In genomic region chrX:18707442-18708049, GRCh38 we compare ENCODE assay signal across 26 cellular contexts. TPM values are rescaled to one million over a fixed set of nuclear protein-coding genes. Genes with fewer than 3 reads are reported as not detected.
DNase-seq lines count a peak whose midpoint lies in the region; ATAC-seq, FAIRE-seq and TF ChIP-seq lines count a peak whose summit lies in the region.
"Had no signal": no experiment of that assay in that cellular context is flagged by ENCODE, and none has a peak within 500 bp of the region (broad histone marks: within the 10 kb centered on the region; RNA-seq: fewer than 3 reads in every experiment).

Gene PPEF1 (plus strand): TSS chrX:18707645. CDS start chrX:18707781, 136 bp downstream.

- TF ChIP-seq CTCF in BE2C (IDR thresholded peaks at IDR 0.05; ENCODE audit: low read depth, low read length), result no peak
- no peak for TF ChIP-seq CTCF in pancreas (IDR thresholded peaks at IDR 0.05)

- in situ Hi-C loops in KBM-7 (cut with MboI; ENCODE audit: low pct_unique_long_range_greater_than_20kb, low sequenced_read_pairs), result no loop called here

- 70 to 75% methylated on average over 8 of the region's 8 CpGs for WGBS in pancreas, 2 donors
- WGBS in small intestine, 3 donors, result 50 to 71% (median 58%) methylated on average over 8 of the region's 8 CpGs

- H3K36me3 ChIP-seq in BE2C (no peaks in the 10 kb centered on the region), pancreas (no peaks in the 10 kb centered on the region), small intestine (ENCODE audit: control insufficient read depth in 2 of 2, insufficient read depth in 2 of 2, low read length in 2 of 2) (no peaks in the 10 kb centered on the region)
- H3K36me3 ChIP-seq: ovary, right lobe of liver, thoracic aorta had no signal

- H3K27me3 ChIP-seq in BE2C (no peaks in the 10 kb centered on the region), pancreas (no peaks in the 10 kb centered on the region), small intestine (ENCODE audit: control insufficient read depth in 2 of 2, insufficient read depth in 2 of 2, low read length in 2 of 2) (no peaks in the 10 kb centered on the region)
- H3K27me3 ChIP-seq: ovary, right lobe of liver had no signal

- no peak for FAIRE-seq in frontal cortex (lab: Jason Lieb, UNC)
- FAIRE-seq in pancreas (lab: Jason Lieb, UNC), result no peak
- FAIRE-seq in small intestine (lab: Jason Lieb, UNC), result no peak
- FAIRE-seq: H54 had no signal

- intact Hi-C loops in pancreas (cut with DNase I), result no loop called here

- H3K27ac ChIP-seq in pancreas (no peak within 1 kb of the TSS), small intestine (ENCODE audit: low read depth in 1 of 2, low read length in 1 of 2) (no peak within 1 kb of the TSS)
- H3K27ac ChIP-seq: ovary, right lobe of liver, thoracic aorta had no signal

- no peaks in the 10 kb centered on the region for H3K4me1 ChIP-seq in BE2C
- H3K4me1 ChIP-seq in pancreas, result no peaks in the 10 kb centered on the region
- no peaks in the 10 kb centered on the region for H3K4me1 ChIP-seq in small intestine (ENCODE audit: control insufficient read depth in 2 of 2, insufficient read depth in 1 of 2, low read depth in 1 of 2, low read length in 1 of 2)
- H3K4me1 ChIP-seq: right lobe of liver had no signal

- ATAC-seq in pancreas (no peak), HG03095 (IDR thresholded peaks at IDR 0.05; ENCODE audit: unreplicated experiment) (no peak), GM18861 (IDR thresholded peaks at IDR 0.05; ENCODE audit: unreplicated experiment) (no peak)
- ATAC-seq: activated CD8-positive, alpha-beta T cell treated with anti-CD3 and anti-CD28 coated beads, Interleukin-2, amount 10 ng/mL, durations not matched to agents 7 days and 5 days; right lobe of liver had no signal

- H3K9me3 ChIP-seq in BE2C (no peaks in the 10 kb centered on the region), pancreas (no peaks in the 10 kb centered on the region), small intestine (ENCODE audit: control insufficient read depth, low read depth) (no peaks in the 10 kb centered on the region)
- H3K9me3 ChIP-seq: ovary, right lobe of liver, thoracic aorta had no signal

- DNase-seq in BE2C (peak; percentile 30), KBM-7 (peak; percentile 61), SK-N-DZ (ENCODE audit: low spot score) (peak; percentile 48), frontal cortex (ENCODE audit: low spot score in 2 of 2) (peak in 1 of 2 donors; percentile 5), pancreas (no peak), small intestine (no peak)
- DNase-seq: ACHN; activated CD8-positive, alpha-beta T cell treated with anti-CD3 and anti-CD28 coated beads, Interleukin-2, amount 10 ng/mL, durations not matched to agents 7 days and 5 days; activated naive CD4-positive, alpha-beta T cell; activated T-cell treated with anti-CD3 and anti-CD28 coated beads, Interleukin-2, amount 50 U/mL, for 1 hour; CD4-positive, alpha-beta T cell; central memory CD4-positive, alpha-beta T cell; DMS53; GF-D8; mammary epithelial cell; NCI-H1436 treated with DMSO at 0.1 percent for 48 hours; ovary; right lobe of liver; T-helper 9 cell had no signal

- H3K4me3 ChIP-seq in BE2C (ENCODE audit: low read depth, low read length) (peak within 1 kb of the TSS; percentile 53), pancreas (no peak within 1 kb of the TSS), small intestine (ENCODE audit: low read depth in 1 of 2, low read length in 2 of 2) (no peak within 1 kb of the TSS)
- H3K4me3 ChIP-seq: ovary, right lobe of liver, thoracic aorta had no signal

RNA-seq across cellular contexts. Expression of gene PPEF1, which starts in this region (rescaled TPM):
- polyA plus RNA-seq in BE2C (2012; ENCODE audit: insufficient read depth, insufficient read length, low read depth), result 7.0 TPM
- polyA plus RNA-seq in SK-N-DZ (2014; cell fraction: cytosol; rRNA removed), result 1.3 and 1.9 TPM in 2 replicates
- 0.88 and 2.4 TPM in 2 replicates for polyA plus RNA-seq in SK-N-DZ (2014; cell fraction: nucleus; rRNA removed)
- 16.3 TPM for total RNA-seq in frontal cortex
- total RNA-seq in pancreas, result under 1 TPM in 2 of 6 donors, not detected in 4; 0.09 to 0.56 TPM
- polyA plus RNA-seq in pancreas, result under 1 TPM; 0.04 to 0.28 TPM
- under 1 TPM in 1 of 3 donors, not detected in 2; 0.34 TPM for polyA plus RNA-seq in small intestine
- total RNA-seq: activated CD8-positive, alpha-beta T cell treated with anti-CD3 and anti-CD28 coated beads, Interleukin-2, amount 10 ng/mL, durations not matched to agents 7 days and 5 days; kidney epithelial cell; mammary epithelial cell; right lobe of liver; RPMI7951; thoracic aorta had no signal
- polyA plus RNA-seq: esophagus, mammary epithelial cell had no signal

Comparison
In these comparisons a context has a peak if more than half of its experiments do, and no peak if none do; other contexts are left out.
1. RNA of gene PPEF1 (total RNA-seq): 16.3 TPM in frontal cortex (single experiment); 0.09 to 0.56 TPM in pancreas; every median in the first group is over 10 times any median in the second.
2. DNase-seq: peak in BE2C (single experiment), KBM-7 (single experiment) and SK-N-DZ (single experiment); none in pancreas (0 of 6) and small intestine (single experiment).